20 cellular contexts compared by ENCODE assay signal in genomic region chr1:5342172-5342571, GRCh38.
DNase-seq lines count a peak whose midpoint lies in the region; ATAC-seq and TF ChIP-seq lines count a peak whose summit lies in the region.
"Had no signal": no experiment of that assay in that cellular context is flagged by ENCODE, and none has a peak within 500 bp of the region (broad histone marks: within the 10 kb centered on the region; RNA-seq: fewer than 3 reads in every experiment).

No MANE protein-coding gene starts in this region.

- H3K27ac Mint-ChIP-seq in activated naive CD4-positive, alpha-beta T cell treated with anti-CD3 and anti-CD28 coated beads, Interleukin-2, amount 50 U/mL, for 24 hours = peak overlapping the region; percentile 13
- no peak overlapping the region for H3K27ac Mint-ChIP-seq in activated naive CD4-positive, alpha-beta T cell treated with anti-CD3 and anti-CD28 coated beads, Interleukin-2, amount 50 U/mL, for 72 hours
- H3K27ac Mint-ChIP-seq: B cell had no signal

- no peaks in the 10 kb centered on the region for H3K9me3 ChIP-seq in vagina
- H3K9me3 ChIP-seq: A549; BLaER1 treated with 17β-estradiol and CSF1 and Interleukin-3, amounts not matched to agents 10 nM and 100 nM had no signal

- no peak overlapping the region for H3K4me3 Mint-ChIP-seq in activated naive CD4-positive, alpha-beta T cell treated with anti-CD3 and anti-CD28 coated beads, Interleukin-2, amount 50 U/mL, for 24 hours
- H3K4me3 Mint-ChIP-seq: B cell; CD4-positive, alpha-beta memory T cell; CD8-positive, alpha-beta memory T cell had no signal

- TF ChIP-seq POLR2A in vagina (IDR thresholded peaks at IDR 0.05) = no peak

- no peaks in the 10 kb centered on the region for H3K36me3 ChIP-seq in vagina
- H3K36me3 ChIP-seq: BLaER1 treated with 17β-estradiol and CSF1 and Interleukin-3, amounts not matched to agents 10 nM and 100 nM had no signal

- H3K4me1 ChIP-seq in vagina = no peaks in the 10 kb centered on the region
- H3K4me1 ChIP-seq: A549 had no signal

- H3K4me3 ChIP-seq in vagina = no peak overlapping the region
- H3K4me3 ChIP-seq: A549; BLaER1 treated with 17β-estradiol and CSF1 and Interleukin-3, amounts not matched to agents 10 nM and 100 nM; GM12878 had no signal

- no peak for ATAC-seq in activated naive CD4-positive, alpha-beta T cell treated with anti-CD3 and anti-CD28 coated beads, Interleukin-2, amount 50 U/mL, for 72 hours
- no peak for ATAC-seq in GM19035 (IDR thresholded peaks at IDR 0.05; ENCODE audit: unreplicated experiment)
- ATAC-seq: A549, GM12878 had no signal

- no peaks in the 10 kb centered on the region for H3K27me3 ChIP-seq in vagina

- H3K36me3 Mint-ChIP-seq in activated naive CD4-positive, alpha-beta T cell treated with anti-CD3 and anti-CD28 coated beads, Interleukin-2, amount 50 U/mL, for 24 hours = no peaks in the 10 kb centered on the region
- H3K36me3 Mint-ChIP-seq in activated naive CD4-positive, alpha-beta T cell treated with anti-CD3 and anti-CD28 coated beads, Interleukin-2, amount 50 U/mL, for 72 hours = no peaks in the 10 kb centered on the region
- H3K36me3 Mint-ChIP-seq: CD4-positive, alpha-beta memory T cell had no signal

- no peaks in the 10 kb centered on the region for H3K9me3 Mint-ChIP-seq in activated naive CD4-positive, alpha-beta T cell treated with anti-CD3 and anti-CD28 coated beads, Interleukin-2, amount 50 U/mL, for 24 hours
- H3K9me3 Mint-ChIP-seq in activated naive CD4-positive, alpha-beta T cell treated with anti-CD3 and anti-CD28 coated beads, Interleukin-2, amount 50 U/mL, for 72 hours = peaks cover 4 to 7% of the 10 kb centered on the region in 2 donors
- H3K9me3 Mint-ChIP-seq: CD8-positive, alpha-beta memory T cell had no signal

- H3K4me1 Mint-ChIP-seq in activated naive CD4-positive, alpha-beta T cell treated with anti-CD3 and anti-CD28 coated beads, Interleukin-2, amount 50 U/mL, for 24 hours = peaks cover 25% of the 10 kb centered on the region
- H3K4me1 Mint-ChIP-seq: B cell had no signal

- intact Hi-C loops in vagina (cut with DNase I) = no loop called here

- no peak overlapping the region for H3K27ac ChIP-seq in vagina
- H3K27ac ChIP-seq: 22Rv1; A549; BLaER1 treated with 17β-estradiol and CSF1 and Interleukin-3, amounts not matched to agents 10 nM and 100 nM; C4-2B had no signal

- H3K27me3 Mint-ChIP-seq in activated naive CD4-positive, alpha-beta T cell treated with anti-CD3 and anti-CD28 coated beads, Interleukin-2, amount 50 U/mL, for 24 hours = no peaks in the 10 kb centered on the region
- H3K27me3 Mint-ChIP-seq: B cell; CD8-positive, alpha-beta memory T cell had no signal

- DNase-seq in activated naive CD4-positive, alpha-beta T cell treated with anti-CD3 and anti-CD28 coated beads, Interleukin-2, amount 50 U/mL, for 72 hours (ENCODE audit: low spot score in 2 of 2) = no peak
- peak; percentile 51 for DNase-seq in mesenteric fat pad (ENCODE audit: low spot score)
- DNase-seq in vagina (ENCODE audit: extremely low spot score in 2 of 2) = peak; percentile 37 to 58
- DNase-seq in DMS53 treated with DMSO at 0.1 percent for 48 hours (lab: John Stamatoyannopoulos, UW; ENCODE audit: unreplicated experiment) = no peak
- DNase-seq: AML-193; CD4-positive, alpha-beta memory T cell; CD8-positive, alpha-beta memory T cell; COR-L47; DMS79; DND-41; EL; GDM1 had no signal

- no peak for TF ChIP-seq CTCF in vagina (IDR thresholded peaks at IDR 0.05)

Comparison
In these comparisons a context has a peak if more than half of its experiments do, and no peak if none do; other contexts are left out.
1. DNase-seq: peak in mesenteric fat pad (single experiment) and vagina (2 of 2); none in activated naive CD4-positive, alpha-beta T cell treated with anti-CD3 and anti-CD28 coated beads, Interleukin-2, amount 50 U/mL, for 72 hours (0 of 2) and DMS53 treated with DMSO at 0.1 percent for 48 hours (single experiment).